Comparison of ENCODE assay signal across 1 cellular context in the genomic region with DNA sequence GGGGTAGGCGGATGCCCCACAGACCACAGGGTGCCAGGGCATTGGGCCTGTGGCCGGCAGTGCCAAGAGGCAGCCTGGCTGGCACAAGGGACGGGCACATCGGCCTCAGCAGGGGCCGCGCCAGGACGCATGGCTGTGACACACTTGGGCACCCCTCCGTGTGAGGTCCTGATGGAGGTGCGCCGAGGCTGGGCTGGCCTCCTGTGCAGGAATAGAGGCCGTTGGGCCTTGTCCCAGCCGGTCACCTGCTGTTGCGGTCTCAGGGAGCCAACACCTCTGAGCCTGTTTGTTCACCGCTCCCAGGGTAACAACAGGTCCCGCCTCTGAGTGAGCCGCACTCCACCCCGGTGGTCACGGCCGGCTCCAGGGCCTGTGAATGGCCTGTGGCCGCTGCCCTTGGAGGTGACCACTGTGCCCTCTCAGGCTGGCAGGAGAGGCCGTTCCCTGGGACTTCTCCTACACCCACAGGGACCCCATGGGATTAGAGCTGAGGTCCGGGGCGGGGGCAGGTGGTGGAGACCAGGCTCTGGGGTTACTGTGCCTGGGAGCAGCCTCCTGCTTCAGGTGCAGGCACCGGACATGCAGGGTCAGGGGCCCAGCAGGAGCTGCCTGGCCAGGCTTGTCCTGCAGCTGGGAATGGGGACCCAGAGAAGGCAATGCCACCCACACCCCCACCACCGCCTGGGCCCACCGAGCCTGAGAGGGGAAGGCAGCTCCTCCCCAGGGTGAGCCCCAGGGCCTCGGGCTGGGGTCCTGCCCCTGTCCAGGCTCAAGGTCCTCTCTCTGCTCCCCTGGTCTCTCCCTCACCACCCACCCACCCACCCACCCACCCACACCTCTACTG.
TF ChIP-seq lines count a peak whose summit lies in the region.

No MANE protein-coding gene starts in this region.

TF ChIP-seq in HCT116, 20 proteins besides CTCF, POLR2A, EP300 and RAD21:
- TF ChIP-seq, protein P1, sequence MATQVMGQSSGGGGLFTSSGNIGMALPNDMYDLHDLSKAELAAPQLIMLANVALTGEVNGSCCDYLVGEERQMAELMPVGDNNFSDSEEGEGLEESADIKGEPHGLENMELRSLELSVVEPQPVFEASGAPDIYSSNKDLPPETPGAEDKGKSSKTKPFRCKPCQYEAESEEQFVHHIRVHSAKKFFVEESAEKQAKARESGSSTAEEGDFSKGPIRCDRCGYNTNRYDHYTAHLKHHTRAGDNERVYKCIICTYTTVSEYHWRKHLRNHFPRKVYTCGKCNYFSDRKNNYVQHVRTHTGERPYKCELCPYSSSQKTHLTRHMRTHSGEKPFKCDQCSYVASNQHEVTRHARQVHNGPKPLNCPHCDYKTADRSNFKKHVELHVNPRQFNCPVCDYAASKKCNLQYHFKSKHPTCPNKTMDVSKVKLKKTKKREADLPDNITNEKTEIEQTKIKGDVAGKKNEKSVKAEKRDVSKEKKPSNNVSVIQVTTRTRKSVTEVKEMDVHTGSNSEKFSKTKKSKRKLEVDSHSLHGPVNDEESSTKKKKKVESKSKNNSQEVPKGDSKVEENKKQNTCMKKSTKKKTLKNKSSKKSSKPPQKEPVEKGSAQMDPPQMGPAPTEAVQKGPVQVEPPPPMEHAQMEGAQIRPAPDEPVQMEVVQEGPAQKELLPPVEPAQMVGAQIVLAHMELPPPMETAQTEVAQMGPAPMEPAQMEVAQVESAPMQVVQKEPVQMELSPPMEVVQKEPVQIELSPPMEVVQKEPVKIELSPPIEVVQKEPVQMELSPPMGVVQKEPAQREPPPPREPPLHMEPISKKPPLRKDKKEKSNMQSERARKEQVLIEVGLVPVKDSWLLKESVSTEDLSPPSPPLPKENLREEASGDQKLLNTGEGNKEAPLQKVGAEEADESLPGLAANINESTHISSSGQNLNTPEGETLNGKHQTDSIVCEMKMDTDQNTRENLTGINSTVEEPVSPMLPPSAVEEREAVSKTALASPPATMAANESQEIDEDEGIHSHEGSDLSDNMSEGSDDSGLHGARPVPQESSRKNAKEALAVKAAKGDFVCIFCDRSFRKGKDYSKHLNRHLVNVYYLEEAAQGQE (IDR thresholded peaks at IDR 0.05; ENCODE audit: low read depth), result no peak
- TF ChIP-seq JUND (IDR thresholded peaks at IDR 0.05) (no peak), YY1 (IDR thresholded peaks at IDR 0.05; ENCODE audit: extremely low read depth, insufficient replicate concordance, low read depth, low read length) (no peak), TCF7L2 (IDR thresholded peaks at IDR 0.05; ENCODE audit: borderline replicate concordance, extremely low read depth, insufficient read depth, insufficient read length) (no peak), SRF (IDR thresholded peaks at IDR 0.05; ENCODE audit: low read depth) (no peak)
TF ChIP-seq in HCT116: peak in this region for 0.
